1 cellular context compared by ENCODE assay signal in genomic region chr15:90388462-90389182, GRCh38.
TF ChIP-seq lines count a peak whose summit lies in the region.

No MANE protein-coding gene starts in this region.

TF ChIP-seq in K562, 482 proteins besides CTCF, POLR2A, EP300 and RAD21 (continued from another document):
- TF ChIP-seq, protein P1, sequence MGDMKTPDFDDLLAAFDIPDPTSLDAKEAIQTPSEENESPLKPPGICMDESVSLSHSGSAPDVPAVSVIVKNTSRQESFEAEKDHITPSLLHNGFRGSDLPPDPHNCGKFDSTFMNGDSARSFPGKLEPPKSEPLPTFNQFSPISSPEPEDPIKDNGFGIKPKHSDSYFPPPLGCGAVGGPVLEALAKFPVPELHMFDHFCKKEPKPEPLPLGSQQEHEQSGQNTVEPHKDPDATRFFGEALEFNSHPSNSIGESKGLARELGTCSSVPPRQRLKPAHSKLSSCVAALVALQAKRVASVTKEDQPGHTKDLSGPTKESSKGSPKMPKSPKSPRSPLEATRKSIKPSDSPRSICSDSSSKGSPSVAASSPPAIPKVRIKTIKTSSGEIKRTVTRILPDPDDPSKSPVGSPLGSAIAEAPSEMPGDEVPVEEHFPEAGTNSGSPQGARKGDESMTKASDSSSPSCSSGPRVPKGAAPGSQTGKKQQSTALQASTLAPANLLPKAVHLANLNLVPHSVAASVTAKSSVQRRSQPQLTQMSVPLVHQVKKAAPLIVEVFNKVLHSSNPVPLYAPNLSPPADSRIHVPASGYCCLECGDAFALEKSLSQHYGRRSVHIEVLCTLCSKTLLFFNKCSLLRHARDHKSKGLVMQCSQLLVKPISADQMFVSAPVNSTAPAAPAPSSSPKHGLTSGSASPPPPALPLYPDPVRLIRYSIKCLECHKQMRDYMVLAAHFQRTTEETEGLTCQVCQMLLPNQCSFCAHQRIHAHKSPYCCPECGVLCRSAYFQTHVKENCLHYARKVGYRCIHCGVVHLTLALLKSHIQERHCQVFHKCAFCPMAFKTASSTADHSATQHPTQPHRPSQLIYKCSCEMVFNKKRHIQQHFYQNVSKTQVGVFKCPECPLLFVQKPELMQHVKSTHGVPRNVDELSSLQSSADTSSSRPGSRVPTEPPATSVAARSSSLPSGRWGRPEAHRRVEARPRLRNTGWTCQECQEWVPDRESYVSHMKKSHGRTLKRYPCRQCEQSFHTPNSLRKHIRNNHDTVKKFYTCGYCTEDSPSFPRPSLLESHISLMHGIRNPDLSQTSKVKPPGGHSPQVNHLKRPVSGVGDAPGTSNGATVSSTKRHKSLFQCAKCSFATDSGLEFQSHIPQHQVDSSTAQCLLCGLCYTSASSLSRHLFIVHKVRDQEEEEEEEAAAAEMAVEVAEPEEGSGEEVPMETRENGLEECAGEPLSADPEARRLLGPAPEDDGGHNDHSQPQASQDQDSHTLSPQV (IDR thresholded peaks at IDR 0.05): no peak
- TF ChIP-seq CREBBP (IDR thresholded peaks at IDR 0.05; ENCODE audit: low read depth, low read length) (no peak), ZBTB1 (CRISPR knock-in tag; IDR thresholded peaks at IDR 0.05; ENCODE audit: borderline replicate concordance, low read depth) (no peak), MEF2D (tag; conservative IDR thresholded peaks at IDR 0.05; ENCODE audit: low read depth) (no peak), YBX1 (IDR thresholded peaks at IDR 0.05) (no peak), FOXA3 (CRISPR knock-in tag; conservative IDR thresholded peaks at IDR 0.05 in 1 of 2, IDR thresholded peaks at IDR 0.05 in 1 of 2) (peak in 1 of 2 experiments; percentile 38; a peak in 2 of 4 replicates), HNRNPK (IDR thresholded peaks at IDR 0.05; ENCODE audit: low read depth, low read length, poor library complexity, severe bottlenecking) (no peak), ZBTB17 (CRISPR knock-in tag; IDR thresholded peaks at IDR 0.05) (no peak), CAMTA2 (CRISPR knock-in tag; conservative IDR thresholded peaks at IDR 0.05) (no peak), GATAD2B (IDR thresholded peaks at IDR 0.05; ENCODE audit: borderline replicate concordance) (peak; percentile 55; the same call in 1 of the 2 replicates), ZNF449 (CRISPR knock-in tag; IDR thresholded peaks at IDR 0.05) (no peak), SAP30 (IDR thresholded peaks at IDR 0.05; ENCODE audit: borderline replicate concordance, insufficient read depth, low read depth, low read length, poor library complexity, severe bottlenecking) (peak; percentile 54), AFF1 (IDR thresholded peaks at IDR 0.05; ENCODE audit: low read depth in 1 of 2, partially characterized antibody in 2 of 2) (no peak), HSF4 (CRISPR knock-in tag; IDR thresholded peaks at IDR 0.05; ENCODE audit: borderline replicate concordance) (no peak), ZC3H4 (CRISPR knock-in tag; IDR thresholded peaks at IDR 0.05; ENCODE audit: borderline replicate concordance) (peak; percentile 65; the same call in 1 of the 2 replicates), HDAC2 (IDR thresholded peaks at IDR 0.05) (0 out of 2 replicates have a peak, but pooled peaks have one; percentile 25), ZNF408 (CRISPR knock-in tag; IDR thresholded peaks at IDR 0.05; ENCODE audit: low read depth) (no peak)
- TF ChIP-seq, protein P2, sequence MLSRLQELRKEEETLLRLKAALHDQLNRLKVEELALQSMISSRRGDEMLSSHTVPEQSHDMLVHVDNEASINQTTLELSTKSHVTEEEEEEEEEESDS (CRISPR knock-in tag; IDR thresholded peaks at IDR 0.05): no peak
- TF ChIP-seq, protein P3, sequence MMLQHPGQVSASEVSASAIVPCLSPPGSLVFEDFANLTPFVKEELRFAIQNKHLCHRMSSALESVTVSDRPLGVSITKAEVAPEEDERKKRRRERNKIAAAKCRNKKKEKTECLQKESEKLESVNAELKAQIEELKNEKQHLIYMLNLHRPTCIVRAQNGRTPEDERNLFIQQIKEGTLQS (IDR thresholded peaks at IDR 0.05): no peak
- TF ChIP-seq, protein P3 (CRISPR knock-in tag; conservative IDR thresholded peaks at IDR 0.05): no peak
- TF ChIP-seq, protein P4, sequence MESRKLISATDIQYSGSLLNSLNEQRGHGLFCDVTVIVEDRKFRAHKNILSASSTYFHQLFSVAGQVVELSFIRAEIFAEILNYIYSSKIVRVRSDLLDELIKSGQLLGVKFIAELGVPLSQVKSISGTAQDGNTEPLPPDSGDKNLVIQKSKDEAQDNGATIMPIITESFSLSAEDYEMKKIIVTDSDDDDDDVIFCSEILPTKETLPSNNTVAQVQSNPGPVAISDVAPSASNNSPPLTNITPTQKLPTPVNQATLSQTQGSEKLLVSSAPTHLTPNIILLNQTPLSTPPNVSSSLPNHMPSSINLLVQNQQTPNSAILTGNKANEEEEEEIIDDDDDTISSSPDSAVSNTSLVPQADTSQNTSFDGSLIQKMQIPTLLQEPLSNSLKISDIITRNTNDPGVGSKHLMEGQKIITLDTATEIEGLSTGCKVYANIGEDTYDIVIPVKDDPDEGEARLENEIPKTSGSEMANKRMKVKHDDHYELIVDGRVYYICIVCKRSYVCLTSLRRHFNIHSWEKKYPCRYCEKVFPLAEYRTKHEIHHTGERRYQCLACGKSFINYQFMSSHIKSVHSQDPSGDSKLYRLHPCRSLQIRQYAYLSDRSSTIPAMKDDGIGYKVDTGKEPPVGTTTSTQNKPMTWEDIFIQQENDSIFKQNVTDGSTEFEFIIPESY (CRISPR knock-in tag; IDR thresholded peaks at IDR 0.05): no peak
- TF ChIP-seq, protein P5, sequence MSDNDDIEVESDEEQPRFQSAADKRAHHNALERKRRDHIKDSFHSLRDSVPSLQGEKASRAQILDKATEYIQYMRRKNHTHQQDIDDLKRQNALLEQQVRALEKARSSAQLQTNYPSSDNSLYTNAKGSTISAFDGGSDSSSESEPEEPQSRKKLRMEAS (CRISPR knock-in tag; IDR thresholded peaks at IDR 0.05): 0 out of 2 replicates have a peak, but pooled peaks have one; percentile 33
